ENCODE assay signal across 8 cellular contexts in the genomic region with DNA sequence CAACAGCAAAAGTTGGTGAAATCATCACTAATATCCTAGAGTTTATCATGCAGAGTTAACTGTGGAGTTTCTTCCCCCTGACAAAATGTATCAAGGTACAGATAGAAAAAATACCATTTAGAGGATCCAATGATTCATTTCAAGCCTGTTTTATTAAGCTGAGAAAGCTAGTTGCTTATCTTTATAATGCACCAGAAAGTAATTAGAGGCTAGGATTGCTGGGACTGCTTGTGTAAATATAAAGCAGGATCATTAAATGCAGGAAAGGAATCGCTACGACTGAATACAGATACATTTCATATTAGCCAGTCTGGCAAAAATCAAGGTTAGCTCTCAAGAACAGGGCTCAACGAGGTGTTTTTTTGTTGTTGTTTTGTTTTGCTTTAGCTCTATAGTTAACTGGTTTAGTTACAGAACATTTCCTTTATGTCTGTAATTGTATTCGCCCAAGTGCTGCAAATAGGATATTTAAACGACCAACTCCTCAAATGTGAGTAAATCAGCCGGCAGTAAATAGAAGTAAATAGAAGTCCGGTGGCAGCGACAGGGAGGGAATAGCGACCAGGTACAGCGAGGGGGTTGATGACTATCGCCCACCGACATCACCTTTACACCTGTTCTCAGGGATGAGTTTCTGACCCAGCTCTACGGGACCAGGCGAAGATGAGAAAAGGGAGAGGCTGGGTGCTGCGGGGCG. TPM values are rescaled to one million over a fixed set of nuclear protein-coding genes. Genes with fewer than 3 reads are reported as not detected.
DNase-seq lines count a peak whose midpoint lies in the region; ATAC-seq and TF ChIP-seq lines count a peak whose summit lies in the region.

No MANE protein-coding gene starts in this region.

- TF ChIP-seq CTCF in OCI-LY7 (conservative IDR thresholded peaks at IDR 0.05; ENCODE audit: low read length) (no peak), epithelial cell of esophagus (IDR thresholded peaks at IDR 0.05; ENCODE audit: insufficient read depth, low read depth, low read length, missing control alignments) (no peak), neutrophil (IDR thresholded peaks at IDR 0.05) (no peak)

- H3K4me2 ChIP-seq in OCI-LY7 (ENCODE audit: low read length): peak overlapping the region; percentile 75

- intact Hi-C loops in OCI-LY7 (cut with micrococcal nuclease; ENCODE audit: unreplicated experiment): loop anchor here (5.0 to 10.0 kb wide), 3 partner anchors 946 to 1444 kb away; partner anchors contain the start of genes BACH2 and CNR1

- H4K20me1 ChIP-seq in OCI-LY7 (ENCODE audit: insufficient read depth, low read length): peaks cover 21% of the 10 kb centered on the region

- peak overlapping the region; percentile 78 for H3K4me3 ChIP-seq in OCI-LY7 (ENCODE audit: low read depth, low read length, poor library complexity, severe bottlenecking)
- H3K4me3 ChIP-seq in epithelial cell of esophagus (ENCODE audit: low read length): peak overlapping the region; percentile 74
- H3K4me3 ChIP-seq in neutrophil (ENCODE audit: low read depth in 1 of 2, low read length in 1 of 2): peak overlapping the region; percentile 93 to 95

- TSS peak; percentile 67 for BruUV-seq in OCI-LY7 (replicated peaks; lab: Mats Ljungman, UMichigan)

- CTCF ChIA-PET in OCI-LY7 (lab: Charles Lee; ENCODE audit: unreplicated experiment): interaction anchor here (1.1 to 1.6 kb wide), 2 partner anchors 15 to 40 kb away, joined by 4 to 5 read pairs; no protein-coding TSS in a partner anchor

- ATAC-seq in HG03432 (IDR thresholded peaks at IDR 0.05; ENCODE audit: unreplicated experiment): no peak

- H3K27me3 ChIP-seq in neutrophil: no peaks in the 10 kb centered on the region

- H3K27ac ChIP-seq in OCI-LY7 (ENCODE audit: low read depth, low read length, poor library complexity, severe bottlenecking): peak overlapping the region; percentile 99
- H3K27ac ChIP-seq in neutrophil: peak overlapping the region; percentile 95

- no peaks in the 10 kb centered on the region for H3K9me2 ChIP-seq in OCI-LY7 (ENCODE audit: insufficient read depth, low read length)

- H2AFZ ChIP-seq in OCI-LY7 (ENCODE audit: low read length): no peak overlapping the region

- peaks cover 7% of the 10 kb centered on the region; the same call in 1 of the 2 replicates for H3K9me3 ChIP-seq in OCI-LY7 (ENCODE audit: low read length)
- no peaks in the 10 kb centered on the region for H3K9me3 ChIP-seq in neutrophil

- peaks cover 91% of the 10 kb centered on the region for H3K79me2 ChIP-seq in OCI-LY7 (ENCODE audit: insufficient read depth, low read depth, low read length)

- DNase-seq in NCI-H510A treated with DMSO at 0.1 percent for 48 hours (lab: John Stamatoyannopoulos, UW): peak; percentile 4
- no peak for DNase-seq in NCI-H510A (lab: John Stamatoyannopoulos, UW)
- no peak for DNase-seq in OCI-LY7 (ENCODE audit: low spot score)
- DNase-seq in epithelial cell of esophagus (ENCODE audit: low read depth): no peak
- DNase-seq in retina: no peak
- no peak for DNase-seq in NCI-H1694 (lab: John Stamatoyannopoulos, UW)

- H3K36me3 ChIP-seq in OCI-LY7 (ENCODE audit: insufficient read depth, low read length): peaks cover 46% of the 10 kb centered on the region
- no peaks in the 10 kb centered on the region for H3K36me3 ChIP-seq in neutrophil

- POLR2A ChIA-PET in OCI-LY7 (lab: Charles Lee): interaction anchor here (0.5 to 11.5 kb wide), 17 partner anchors 10 to 1479 kb away, joined by 3 to 242 read pairs (median 4); partner anchors contain the start of genes LYRM2 and PNRC1

- H3K4me1 ChIP-seq in OCI-LY7 (ENCODE audit: insufficient read depth, low read length, poor library complexity, severe bottlenecking): peaks cover 72% of the 10 kb centered on the region
- peaks cover 55% of the 10 kb centered on the region in 2 experiments for H3K4me1 ChIP-seq in neutrophil (ENCODE audit: control insufficient read depth in 1 of 2, insufficient read depth in 1 of 2, low read depth in 1 of 2, low read length in 1 of 2)

RNA-seq across cellular contexts. Expression of gene UBE2J1, which starts 0.7 kb away (rescaled TPM):
- total RNA-seq in OCI-LY7 (2014; rRNA removed; shearing (Covaris generic)): 117 and 123 TPM in 2 replicates
- total RNA-seq in OCI-LY7 (2022): 243 and 265 TPM in 2 replicates

RNA-seq across cellular contexts. Expression of gene GABRR2, which starts 36.7 kb away (rescaled TPM):
- total RNA-seq in OCI-LY7 (2014; rRNA removed; shearing (Covaris generic)): 5.2 and 7.8 TPM in 2 replicates
- 6.7 and 7.0 TPM in 2 replicates for total RNA-seq in OCI-LY7 (2022)
